1 cellular context compared by ENCODE assay signal in genomic region chr16:50394215-50394802, GRCh38.
TF ChIP-seq lines count a peak whose summit lies in the region.

No MANE protein-coding gene starts in this region.

TF ChIP-seq in HCT116, 20 proteins besides CTCF, POLR2A, EP300 and RAD21 (continued from another document):
- TF ChIP-seq REST (IDR thresholded peaks at IDR 0.05; ENCODE audit: low read depth) = no peak
- TF ChIP-seq EZH2 (IDR thresholded peaks at IDR 0.05) = no peak
- no peak for TF ChIP-seq JUND (IDR thresholded peaks at IDR 0.05)
- no peak for TF ChIP-seq CBX3 (IDR thresholded peaks at IDR 0.05; ENCODE audit: low read depth)
- TF ChIP-seq CEBPB (IDR thresholded peaks at IDR 0.05; ENCODE audit: low read depth) = no peak
- TF ChIP-seq POLR2AphosphoS5 (IDR thresholded peaks at IDR 0.05; ENCODE audit: low read depth, low read length) = no peak
